20 cellular contexts compared by ENCODE assay signal in the genomic region with DNA sequence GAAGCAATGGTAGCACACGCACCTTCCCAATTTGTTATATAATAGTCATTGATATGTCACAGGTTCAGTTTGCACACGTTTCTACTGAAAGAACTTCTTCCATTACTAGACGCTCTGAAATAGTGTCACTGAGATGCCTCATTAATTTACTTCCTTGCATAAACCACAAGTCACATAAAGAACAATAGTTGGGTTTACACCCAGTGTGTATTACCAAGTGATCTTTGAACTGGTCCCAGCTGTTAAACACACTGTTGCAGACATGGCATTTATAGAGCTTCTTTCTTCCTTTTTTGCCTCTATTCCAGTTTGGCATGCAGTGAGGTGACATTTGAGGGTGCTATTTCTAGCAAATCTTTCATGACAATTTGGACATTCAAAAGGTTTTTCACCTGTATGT.
A peak's percentile ranks its signal among the peaks of the same experiment; 100 is the strongest.
DNase-seq lines count a peak whose midpoint lies in the region; ATAC-seq, FAIRE-seq and TF ChIP-seq lines count a peak whose summit lies in the region.
"Had no signal": no experiment of that assay in that cellular context is flagged by ENCODE, and none has a peak within 500 bp of the region (broad histone marks: within the 10 kb centered on the region; RNA-seq: fewer than 3 reads in every experiment).

No MANE protein-coding gene starts in this region.

- in situ Hi-C loops in GM12878 (cut with MboI), result no loop called here

- POLR2A ChIA-PET in GM12878 (lab: Charles Lee), result no interaction called here

- WGBS in GM12878 (ENCODE audit: insufficient coverage, insufficient replicate concordance, low lambda C conversion rate, missing lambda C conversion rate), result 37% methylated on average over 3 of the region's 3 CpGs

- H3K4me2 ChIP-seq in GM12878 (ENCODE audit: control insufficient read depth, insufficient read depth), result no peak overlapping the region
- H3K4me2 ChIP-seq: KMS-11 had no signal

- no peak for FAIRE-seq in GM12878 (lab: Jason Lieb, UNC)
- FAIRE-seq: A204.1, GM19239 had no signal

- SMC1A ChIA-PET in GM12878 (lab: Charles Lee; ENCODE audit: uncharacterized antibody, unreplicated experiment), result interaction anchor here (1.2 kb wide), 1 partner anchor 14 kb away, joined by 3 read pairs; no protein-coding TSS in a partner anchor

- no peaks in the 10 kb centered on the region for H4K20me1 ChIP-seq in GM12878 (ENCODE audit: control insufficient read depth, insufficient read depth)

- intact Hi-C loops in GM12878 (cut with micrococcal nuclease; ENCODE audit: unreplicated experiment), result no loop called here
- intact Hi-C loops in mucosa of descending colon (cut with DNase I, micrococcal nuclease), result no loop called here

- H3K9me3 ChIP-seq in GM12878 (replicated peaks; ENCODE audit: control insufficient read depth, insufficient read depth, low read length) (no peaks in the 10 kb centered on the region; the same call in 2 of the 3 replicates), mucosa of descending colon (peaks cover 2% of the 10 kb centered on the region)
- H3K9me3 ChIP-seq: Caco-2 had no signal

- CTCF ChIA-PET in GM12878 (lab: Yijun Ruan, JAX), result no interaction called here

- no peak for TF ChIP-seq RAD21 in GM12878 (IDR thresholded peaks at IDR 0.05; ENCODE audit: insufficient read depth, low read depth, low read length)

- no peak overlapping the region for H2AFZ ChIP-seq in GM12878 (ENCODE audit: control insufficient read depth, low read depth, low read length)
- H2AFZ ChIP-seq: GM23248 had no signal

- no peak for TF ChIP-seq POLR2A in GM12878 (IDR thresholded peaks at IDR 0.05; ENCODE audit: low read depth, low read length)

- H3K27ac ChIP-seq in GM12878 (ENCODE audit: control insufficient read depth, insufficient read depth), result no peak overlapping the region
- H3K27ac ChIP-seq: C4-2B, GM23248, KMS-11 had no signal

- BruUV-seq in GM12878 (replicated peaks; lab: Mats Ljungman, UMichigan), result no TSS peak

- TF ChIP-seq CTCF in GM12878 (IDR thresholded peaks at IDR 0.05 in 2 of 3, conservative IDR thresholded peaks at IDR 0.05 in 1 of 3; ENCODE audit: control insufficient read depth in 2 of 3, extremely low read depth in 1 of 3, insufficient read depth in 1 of 3, low read depth in 3 of 3, low read length in 3 of 3) (no peak), mucosa of descending colon (IDR thresholded peaks at IDR 0.05) (no peak)

- H3K4me1 ChIP-seq in GM12878 (ENCODE audit: control insufficient read depth, insufficient read depth, low read length) (no peaks in the 10 kb centered on the region), mucosa of descending colon (ENCODE audit: low read depth) (peaks cover 4% of the 10 kb centered on the region)
- H3K4me1 ChIP-seq: Caco-2 had no signal

- H3K27me3 ChIP-seq in GM12878 (replicated peaks in 1 of 2; ENCODE audit: control insufficient read depth in 2 of 2, insufficient read depth in 2 of 2, low read length in 1 of 2) (no peaks in the 10 kb centered on the region), H7 (ENCODE audit: control insufficient read depth, insufficient read depth, low read length) (no peaks in the 10 kb centered on the region)

- no peak overlapping the region for H3K9ac ChIP-seq in GM12878 (ENCODE audit: control insufficient read depth, insufficient read depth, low read length)
- H3K9ac ChIP-seq: GM23248, KMS-11 had no signal

- ATAC-seq in GM12878 (peak; percentile 41), mucosa of descending colon (peak; percentile 79)
- ATAC-seq: HCT116 had no signal

- H3K79me2 ChIP-seq in GM12878 (ENCODE audit: control insufficient read depth, insufficient read depth, low read length), result no peaks in the 10 kb centered on the region

- H3K4me3 ChIP-seq in Jurkat, Clone E6-1 (ENCODE audit: low read length), result no peak overlapping the region
- H3K4me3 ChIP-seq in GM12878, result no peak overlapping the region
- H3K4me3 ChIP-seq in mucosa of descending colon, result no peak overlapping the region
- H3K4me3 ChIP-seq in H7 (ENCODE audit: insufficient read depth, low read depth, low read length), result no peak overlapping the region
- H3K4me3 ChIP-seq: GM23248 had no signal

- DNase-seq in Jurkat, Clone E6-1 (ENCODE audit: low read depth, low spot score), result peak; percentile 10
- DNase-seq in GM12878 (ENCODE audit: low read depth, low spot score), result no peak
- no peak for DNase-seq in mucosa of descending colon
- no peak for DNase-seq in mucosa of gallbladder (ENCODE audit: low spot score)
- no peak for DNase-seq in H7
- DNase-seq in islet precursor cell, result no peak
- DNase-seq: ACHN; AML-193; Caco-2; CD4-positive, alpha-beta T cell; DMS153; DMS79; GDM1; GM23248; HFFc6 had no signal

- RAD21 ChIA-PET in GM12878 (lab: Charles Lee; ENCODE audit: unreplicated experiment), result no interaction called here

- no peaks in the 10 kb centered on the region for H3K36me3 ChIP-seq in GM12878 (ENCODE audit: control insufficient read depth in 2 of 2, insufficient read depth in 2 of 2, low read length in 1 of 2)
- H3K36me3 ChIP-seq in mucosa of descending colon (ENCODE audit: low read depth), result no peaks in the 10 kb centered on the region
- H3K36me3 ChIP-seq in H7 (replicated peaks; ENCODE audit: control insufficient read depth, insufficient read depth, low read length), result no peaks in the 10 kb centered on the region

- no peak for TF ChIP-seq EP300 in GM12878 (IDR thresholded peaks at IDR 0.05; ENCODE audit: borderline replicate concordance in 1 of 2, control insufficient read depth in 1 of 2, low read depth in 2 of 2, low read length in 2 of 2)

TF ChIP-seq in GM12878, 131 proteins besides CTCF, POLR2A, EP300 and RAD21:
- TF ChIP-seq LARP7 (IDR thresholded peaks at IDR 0.05) (no peak), MTA2 (IDR thresholded peaks at IDR 0.05; ENCODE audit: low read depth) (peak; percentile 25; the same call in 1 of the 2 replicates)
- TF ChIP-seq, protein P1, sequence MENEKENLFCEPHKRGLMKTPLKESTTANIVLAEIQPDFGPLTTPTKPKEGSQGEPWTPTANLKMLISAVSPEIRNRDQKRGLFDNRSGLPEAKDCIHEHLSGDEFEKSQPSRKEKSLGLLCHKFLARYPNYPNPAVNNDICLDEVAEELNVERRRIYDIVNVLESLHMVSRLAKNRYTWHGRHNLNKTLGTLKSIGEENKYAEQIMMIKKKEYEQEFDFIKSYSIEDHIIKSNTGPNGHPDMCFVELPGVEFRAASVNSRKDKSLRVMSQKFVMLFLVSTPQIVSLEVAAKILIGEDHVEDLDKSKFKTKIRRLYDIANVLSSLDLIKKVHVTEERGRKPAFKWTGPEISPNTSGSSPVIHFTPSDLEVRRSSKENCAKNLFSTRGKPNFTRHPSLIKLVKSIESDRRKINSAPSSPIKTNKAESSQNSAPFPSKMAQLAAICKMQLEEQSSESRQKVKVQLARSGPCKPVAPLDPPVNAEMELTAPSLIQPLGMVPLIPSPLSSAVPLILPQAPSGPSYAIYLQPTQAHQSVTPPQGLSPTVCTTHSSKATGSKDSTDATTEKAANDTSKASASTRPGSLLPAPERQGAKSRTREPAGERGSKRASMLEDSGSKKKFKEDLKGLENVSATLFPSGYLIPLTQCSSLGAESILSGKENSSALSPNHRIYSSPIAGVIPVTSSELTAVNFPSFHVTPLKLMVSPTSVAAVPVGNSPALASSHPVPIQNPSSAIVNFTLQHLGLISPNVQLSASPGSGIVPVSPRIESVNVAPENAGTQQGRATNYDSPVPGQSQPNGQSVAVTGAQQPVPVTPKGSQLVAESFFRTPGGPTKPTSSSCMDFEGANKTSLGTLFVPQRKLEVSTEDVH (IDR thresholded peaks at IDR 0.05; ENCODE audit: low read depth, partially characterized antibody), result no peak
